26 cellular contexts compared by ENCODE assay signal in genomic region chr4:16866974-16867373, GRCh38. TPM values are rescaled to one million over a fixed set of nuclear protein-coding genes. Genes with fewer than 3 reads are reported as not detected.
"Had no signal": no experiment of that assay in that cellular context is flagged by ENCODE, and none has a peak within 500 bp of the region (broad histone marks: within the 10 kb centered on the region; RNA-seq: fewer than 3 reads in every experiment).

No MANE protein-coding gene starts in this region.

- H3K27ac ChIP-seq: Peyer's patch, RWPE1 had no signal

- H3K27me3 ChIP-seq: Peyer's patch had no signal

- H3K9me3 ChIP-seq: Peyer's patch had no signal

- H3K4me3 ChIP-seq: Peyer's patch had no signal

- ATAC-seq: activated T-cell treated with anti-CD3 and anti-CD28 coated beads, Interleukin-2, amount 50 U/mL, for 4 hours; T-helper 17 cell had no signal

- H3K36me3 ChIP-seq: Peyer's patch had no signal

- DNase-seq: activated B cell treated with CpG ODN at 0.5 μM for 24 hours; activated CD4-positive, alpha-beta memory T cell treated with anti-CD3 and anti-CD28 coated beads for 36 hours; activated CD4-positive, alpha-beta T cell treated with anti-CD3 and anti-CD28 coated beads for 1 hour; activated CD4-positive, alpha-beta T cell treated with anti-CD3 and anti-CD28 coated beads, Interleukin-2, amount 10 ng/mL, durations not matched to agents 24 days and 14 days; activated CD8-positive, alpha-beta memory T cell treated with anti-CD3 and anti-CD28 coated beads for 24 hours; activated effector memory CD4-positive, alpha-beta T cell treated with anti-CD3 and anti-CD28 coated beads, Interleukin-2, amount 50 U/mL, for 16 hours; activated naive CD4-positive, alpha-beta T cell treated with Interleukin-2 at 50 U/mL for 16 hours; activated T-cell treated with anti-CD3 and anti-CD28 coated beads, Interleukin-2, amount 50 U/mL, for 4 hours; amygdala; KG1; NCI-H1105; NCI-H1436; NCI-H1694 treated with DMSO at 0.1 percent for 48 hours; NCI-H2029 treated with DMSO at 0.1 percent for 48 hours; NCI-H345; NCI-H510A treated with DMSO at 0.1 percent for 48 hours; NCI-H69; NK-92 treated with Interleukin-12 subunit alpha and Interleukin-12 subunit beta, amount 100 ng/mL, for 24 hours; Peyer's patch; SIG-M5; T-helper 17 cell; T-helper 9 cell had no signal

- H3K4me1 ChIP-seq: Peyer's patch had no signal

RNA-seq across cellular contexts. Expression of gene LDB2, which starts 31.5 kb away (rescaled TPM):
- total RNA-seq: activated B cell treated with CpG ODN at 0.5 μM for 24 hours; activated CD4-positive, alpha-beta memory T cell treated with anti-CD3 and anti-CD28 coated beads for 36 hours; activated CD4-positive, alpha-beta T cell treated with anti-CD3 and anti-CD28 coated beads, Interleukin-2, amount 10 ng/mL, durations not matched to agents 24 days and 14 days; LHCN-M2; MCF 10A; T-helper 17 cell had no signal
- polyA plus RNA-seq: IgD-negative memory B cell had no signal
